30 cellular contexts compared by ENCODE assay signal in genomic region chr14:24078146-24078545, GRCh38. TPM values are rescaled to one million over a fixed set of nuclear protein-coding genes. Genes with fewer than 3 reads are reported as not detected.
DNase-seq lines count a peak whose midpoint lies in the region; ATAC-seq, FAIRE-seq and TF ChIP-seq lines count a peak whose summit lies in the region.
"Had no signal": no experiment of that assay in that cellular context is flagged by ENCODE, and none has a peak within 500 bp of the region (broad histone marks: within the 10 kb centered on the region; RNA-seq: fewer than 3 reads in every experiment).

No MANE protein-coding gene starts in this region.

- H3K4me1 Mint-ChIP-seq in CD4-positive, alpha-beta T cell (ENCODE audit: low read depth) = peaks cover 24% of the 10 kb centered on the region
- H3K4me1 Mint-ChIP-seq in endothelial cell (ENCODE audit: unreplicated experiment) = peaks cover 5% of the 10 kb centered on the region

- no peak for TF ChIP-seq CTCF in CD4-positive, alpha-beta T cell (IDR thresholded peaks at IDR 0.05)
- TF ChIP-seq CTCF in endothelial cell (IDR thresholded peaks at IDR 0.05; ENCODE audit: unreplicated experiment) (no peak), GM20000 (IDR thresholded peaks at IDR 0.05; ENCODE audit: extremely low read depth, missing control alignments) (no peak)

- peak overlapping the region; percentile 28 for H3K9ac ChIP-seq in Karpas-422 (ENCODE audit: low read length)

- POLR2A ChIA-PET in CD4-positive, alpha-beta T cell (lab: Charles Lee) = interaction anchor here (0.7 to 5.1 kb wide), 2 partner anchors 8 to 16 kb away, joined by 3 to 89 read pairs; partner anchors contain the start of gene PCK2

- no peaks in the 10 kb centered on the region for H3K9me3 ChIP-seq in CD4-positive, alpha-beta T cell (ENCODE audit: control insufficient read depth, low read length)
- no peaks in the 10 kb centered on the region for H3K9me3 ChIP-seq in Karpas-422 (ENCODE audit: low read length)
- H3K9me3 ChIP-seq: gastroesophageal sphincter, prostate gland, upper lobe of left lung had no signal

- peaks cover 45% of the 10 kb centered on the region for H3K4me1 ChIP-seq in Karpas-422 (ENCODE audit: low read length)

- H2AFZ ChIP-seq in Karpas-422 (ENCODE audit: low read length) = no peak overlapping the region
- H2AFZ ChIP-seq: GM23338 had no signal

- no peak for FAIRE-seq in RCC 7860 (lab: Jason Lieb, UNC)

- H3K4me3 Mint-ChIP-seq in CD4-positive, alpha-beta T cell = peak overlapping the region; percentile 42
- H3K4me3 Mint-ChIP-seq in endothelial cell (ENCODE audit: unreplicated experiment) = peak overlapping the region; percentile 68
- H3K4me3 Mint-ChIP-seq: activated CD8-positive, alpha-beta T cell treated with anti-CD3 and anti-CD28 coated beads, Interleukin-2, amount 10 ng/mL, durations not matched to agents 7 days and 5 days; activated naive CD8-positive, alpha-beta T cell treated with anti-CD3 and anti-CD28 coated beads for 36 hours; CD4-positive, alpha-beta memory T cell; GM23338; stimulated activated naive B cell treated with anti-CD40 and anti-IgM and Interleukin-4, amounts not matched to agents 10 μg/mL and 1 μg/mL and 100 μg/mL, for 72 hours; T-helper 17 cell had no signal

- no peaks in the 10 kb centered on the region for H3K36me3 ChIP-seq in Karpas-422 (ENCODE audit: insufficient read depth, low read length)
- H3K36me3 ChIP-seq: gastroesophageal sphincter, prostate gland, upper lobe of left lung had no signal

- H3K27ac ChIP-seq in CD4-positive, alpha-beta T cell (ENCODE audit: low read depth, low read length) = no peak overlapping the region
- no peak overlapping the region for H3K27ac ChIP-seq in Karpas-422 (ENCODE audit: low read length)
- H3K27ac ChIP-seq: gastroesophageal sphincter, prostate gland, upper lobe of left lung had no signal

- no peak for ATAC-seq in CD4-positive, alpha-beta T cell (ENCODE audit: poor library complexity)
- no peak for ATAC-seq in HG02610 (IDR thresholded peaks at IDR 0.05; ENCODE audit: unreplicated experiment)
- ATAC-seq: activated CD8-positive, alpha-beta T cell treated with anti-CD3 and anti-CD28 coated beads, Interleukin-2, amount 10 ng/mL, durations not matched to agents 7 days and 5 days; gastroesophageal sphincter; GM23338; PC-3; Right ventricle myocardium inferior; SK-N-SH treated with all-trans-retinoic acid at 6 μM for 48 hours; stimulated activated naive B cell treated with anti-CD40 and anti-IgM and Interleukin-4, amounts not matched to agents 10 μg/mL and 1 μg/mL and 100 μg/mL, for 72 hours; T-helper 17 cell had no signal

- no peak overlapping the region for H3K27ac Mint-ChIP-seq in CD4-positive, alpha-beta T cell
- no peak overlapping the region for H3K27ac Mint-ChIP-seq in endothelial cell (ENCODE audit: unreplicated experiment)
- H3K27ac Mint-ChIP-seq: activated CD8-positive, alpha-beta T cell treated with anti-CD3 and anti-CD28 coated beads, Interleukin-2, amount 10 ng/mL, durations not matched to agents 7 days and 5 days; activated naive CD8-positive, alpha-beta T cell treated with anti-CD3 and anti-CD28 coated beads for 36 hours; GM23338; stimulated activated naive B cell treated with anti-CD40 and anti-IgM and Interleukin-4, amounts not matched to agents 10 μg/mL and 1 μg/mL and 100 μg/mL, for 72 hours had no signal

- no peak overlapping the region for H3K4me3 ChIP-seq in Karpas-422 (ENCODE audit: low read length)
- H3K4me3 ChIP-seq: dorsolateral prefrontal cortex, gastroesophageal sphincter, GM23338, prostate gland, upper lobe of left lung had no signal

- no peaks in the 10 kb centered on the region for H3K27me3 ChIP-seq in CD4-positive, alpha-beta T cell (ENCODE audit: control insufficient read depth, insufficient read depth, low read length)
- H3K27me3 ChIP-seq in Karpas-422 (ENCODE audit: low read length) = no peaks in the 10 kb centered on the region
- H3K27me3 ChIP-seq: dorsolateral prefrontal cortex, upper lobe of left lung had no signal

- intact Hi-C loops in CD4-positive, alpha-beta T cell (cut with DNase I, micrococcal nuclease) = no loop called here

- peak overlapping the region; percentile 13 for H3K4me2 ChIP-seq in Karpas-422 (ENCODE audit: low read depth, low read length, poor library complexity, severe bottlenecking)
- H3K4me2 ChIP-seq: GM23338 had no signal

- H3K9me2 ChIP-seq in Karpas-422 (replicated peaks; ENCODE audit: insufficient read depth, low read length) = no peaks in the 10 kb centered on the region

- H3K27me3 Mint-ChIP-seq in CD4-positive, alpha-beta T cell = no peaks in the 10 kb centered on the region
- H3K27me3 Mint-ChIP-seq in endothelial cell (ENCODE audit: unreplicated experiment) = peaks cover 12% of the 10 kb centered on the region
- H3K27me3 Mint-ChIP-seq: activated naive CD8-positive, alpha-beta T cell treated with anti-CD3 and anti-CD28 coated beads for 36 hours; CD4-positive, alpha-beta memory T cell; stimulated activated naive B cell treated with anti-CD40 and anti-IgM and Interleukin-4, amounts not matched to agents 10 μg/mL and 1 μg/mL and 100 μg/mL, for 72 hours; T-helper 17 cell had no signal

- DNase-seq in CD4-positive, alpha-beta T cell = no peak
- no peak for DNase-seq in Karpas-422
- DNase-seq in NCI-H2171 treated with DMSO at 0.1 percent for 48 hours (lab: John Stamatoyannopoulos, UW) = peak; percentile 30
- DNase-seq in endothelial cell (ENCODE audit: low spot score) = no peak
- no peak for DNase-seq in GM20000 (ENCODE audit: low spot score)
- DNase-seq in RCC 7860 (ENCODE audit: low spot score) = no peak
- DNase-seq: activated CD4-positive, alpha-beta T cell treated with anti-CD3 and anti-CD28 coated beads for 1 hour; activated CD8-positive, alpha-beta T cell treated with anti-CD3 and anti-CD28 coated beads, Interleukin-2, amount 10 ng/mL, durations not matched to agents 7 days and 5 days; activated effector memory CD4-positive, alpha-beta T cell treated with Interleukin-2 at 50 U/mL for 16 hours; activated naive CD8-positive, alpha-beta T cell treated with anti-CD3 and anti-CD28 coated beads for 36 hours; activated T-cell treated with anti-CD3 and anti-CD28 coated beads for 4 hours; CD4-positive, alpha-beta memory T cell; DMS153; dorsolateral prefrontal cortex; hippocampal formation; IMR-90; mesenchymal stem cell; NCI-H1105; nucleus accumbens; PC-3; stimulated activated CD4-positive, alpha-beta T cell treated with anti-CD3 and anti-CD28 coated beads, Interleukin-4, amount 100 ng/mL, for 4 hours; stimulated activated naive B cell treated with anti-CD40 and anti-IgM and Interleukin-4, amounts not matched to agents 10 μg/mL and 1 μg/mL and 100 μg/mL, for 72 hours; T-helper 17 cell; upper lobe of left lung had no signal

- H3K36me3 Mint-ChIP-seq in CD4-positive, alpha-beta T cell (ENCODE audit: low read depth) = no peaks in the 10 kb centered on the region
- H3K36me3 Mint-ChIP-seq in endothelial cell (ENCODE audit: low read depth, unreplicated experiment) = no peaks in the 10 kb centered on the region
- H3K36me3 Mint-ChIP-seq: activated naive CD8-positive, alpha-beta T cell treated with anti-CD3 and anti-CD28 coated beads for 36 hours; CD4-positive, alpha-beta memory T cell; stimulated activated naive B cell treated with anti-CD40 and anti-IgM and Interleukin-4, amounts not matched to agents 10 μg/mL and 1 μg/mL and 100 μg/mL, for 72 hours had no signal

- CTCF ChIA-PET in CD4-positive, alpha-beta T cell (lab: Charles Lee) = no interaction called here

- H3K79me2 ChIP-seq in Karpas-422 (ENCODE audit: low read length) = no peaks in the 10 kb centered on the region

- H4K20me1 ChIP-seq in Karpas-422 (ENCODE audit: insufficient read depth, low read depth, low read length) = no peaks in the 10 kb centered on the region

- no peaks in the 10 kb centered on the region for H3K9me3 Mint-ChIP-seq in CD4-positive, alpha-beta T cell
- no peaks in the 10 kb centered on the region for H3K9me3 Mint-ChIP-seq in endothelial cell (ENCODE audit: unreplicated experiment)
- H3K9me3 Mint-ChIP-seq: activated naive CD8-positive, alpha-beta T cell treated with anti-CD3 and anti-CD28 coated beads for 36 hours; CD4-positive, alpha-beta memory T cell; GM23338; stimulated activated naive B cell treated with anti-CD40 and anti-IgM and Interleukin-4, amounts not matched to agents 10 μg/mL and 1 μg/mL and 100 μg/mL, for 72 hours had no signal

RNA-seq across cellular contexts. Expression of gene CPNE6, which starts 6.8 kb away (rescaled TPM):
- total RNA-seq in CD4-positive, alpha-beta T cell = not detected
- 0.04 and 1.3 TPM in 2 replicates for total RNA-seq in Karpas-422 (2014; rRNA removed; shearing (Covaris generic); ENCODE audit: low replicate concordance)
- total RNA-seq in endothelial cell (ENCODE audit: unreplicated experiment) = not detected
- total RNA-seq: activated naive CD8-positive, alpha-beta T cell treated with anti-CD3 and anti-CD28 coated beads for 36 hours; CD4-positive, alpha-beta memory T cell; GM23338; IMR-90; PC-3; Right ventricle myocardium inferior; T-helper 17 cell; upper lobe of left lung had no signal

RNA-seq across cellular contexts. Expression of gene PCK2, which starts 16.0 kb away (rescaled TPM):
- total RNA-seq in CD4-positive, alpha-beta T cell = 1 to 10 TPM; 5.2 to 7.4 TPM
- 106 and 151 TPM in 2 replicates for total RNA-seq in Karpas-422 (2014; rRNA removed; shearing (Covaris generic); ENCODE audit: low replicate concordance)
- total RNA-seq in endothelial cell (ENCODE audit: unreplicated experiment) = 23.9 TPM

RNA-seq across cellular contexts. Expression of gene CARMIL3, which starts 26.3 kb away (rescaled TPM):
- under 1 TPM; 0.05 to 0.11 TPM for total RNA-seq in CD4-positive, alpha-beta T cell
- 58.4 and 110 TPM in 2 replicates for total RNA-seq in Karpas-422 (2014; rRNA removed; shearing (Covaris generic); ENCODE audit: low replicate concordance)
- 1.4 TPM for total RNA-seq in endothelial cell (ENCODE audit: unreplicated experiment)
- total RNA-seq: PC-3 had no signal

RNA-seq across cellular contexts. Expression of gene DCAF11, which starts 36.4 kb away (rescaled TPM):
- 10 to 100 TPM; 74.8 to 75.3 TPM for total RNA-seq in CD4-positive, alpha-beta T cell
- 93.5 and 103 TPM in 2 replicates for total RNA-seq in Karpas-422 (2014; rRNA removed; shearing (Covaris generic); ENCODE audit: low replicate concordance)
- 38.2 TPM for total RNA-seq in endothelial cell (ENCODE audit: unreplicated experiment)

RNA-seq across cellular contexts. Expression of gene NRL, which starts 36.6 kb away (rescaled TPM):
- 1 to 10 TPM; 1.6 to 1.9 TPM for total RNA-seq in CD4-positive, alpha-beta T cell
- 1.5 and 2.5 TPM in 2 replicates for total RNA-seq in Karpas-422 (2014; rRNA removed; shearing (Covaris generic); ENCODE audit: low replicate concordance)
- 1.2 TPM for total RNA-seq in endothelial cell (ENCODE audit: unreplicated experiment)

Comparison
In these comparisons a context has a peak if more than half of its experiments do, and no peak if none do; other contexts are left out.
1. RNA of gene CARMIL3, which starts 26.3 kb away (total RNA-seq): 58.4 to 110 TPM in Karpas-422; 1.4 TPM in endothelial cell (single experiment) and 0.05 to 0.11 TPM in CD4-positive, alpha-beta T cell; every median in the first group is over 10 times any median in the second.